In genomic region chr2:8508766-8509165, GRCh38 we compare ENCODE assay signal across 18 cellular contexts.
A peak's percentile ranks its signal among the peaks of the same experiment; 100 is the strongest.
DNase-seq lines count a peak whose midpoint lies in the region; ATAC-seq and TF ChIP-seq lines count a peak whose summit lies in the region.
"Had no signal": no experiment of that assay in that cellular context is flagged by ENCODE, and none has a peak within 500 bp of the region (broad histone marks: within the 10 kb centered on the region; RNA-seq: fewer than 3 reads in every experiment).

No MANE protein-coding gene starts in this region.

- no peak overlapping the region for H3K4me3 ChIP-seq in left ventricle myocardium inferior
- H3K4me3 ChIP-seq in mesenchymal stem cell (ENCODE audit: insufficient read depth in 1 of 2, low read depth in 1 of 2, low read length in 2 of 2), result no peak overlapping the region
- H3K4me3 ChIP-seq: BLaER1 treated with 17β-estradiol and CSF1 and Interleukin-3, amounts not matched to agents 10 nM and 100 nM had no signal

- no peak overlapping the region for H3K14ac ChIP-seq in mesenchymal stem cell (ENCODE audit: low read length in 2 of 2)

- no peak overlapping the region for H4K91ac ChIP-seq in mesenchymal stem cell (ENCODE audit: low read length)

- H3K4ac ChIP-seq in mesenchymal stem cell (ENCODE audit: low read depth in 1 of 2, low read length in 2 of 2), result no peak overlapping the region

- no peak for TF ChIP-seq CTCF in left ventricle myocardium inferior (IDR thresholded peaks at IDR 0.05; ENCODE audit: borderline replicate concordance)

- H3K36me3 ChIP-seq in left ventricle myocardium inferior (no peaks in the 10 kb centered on the region), mesenchymal stem cell (ENCODE audit: control insufficient read depth in 1 of 2, insufficient read depth in 2 of 2, low read depth in 1 of 2, low read length in 2 of 2) (no peaks in the 10 kb centered on the region)

- H3K79me1 ChIP-seq in mesenchymal stem cell (replicated peaks; ENCODE audit: low read length, poor library complexity, severe bottlenecking), result no peaks in the 10 kb centered on the region

- 86% methylated on average over 5 of the region's 5 CpGs for whole genome bisulfite sequencing in mesenchymal stem cell

- DNase-seq in cardiac septum (ENCODE audit: low spot score) (peak; percentile 68), left ventricle myocardium inferior (no peak), mesenchymal stem cell (no peak), sciatic nerve (ENCODE audit: low spot score) (peak; percentile 39), NCI-H345 treated with DMSO at 0.1 percent for 48 hours (lab: John Stamatoyannopoulos, UW; ENCODE audit: unreplicated experiment) (no peak), NCI-H1092 (lab: John Stamatoyannopoulos, UW) (no peak)
- DNase-seq: 8988T; Calu3; CD8-positive, alpha-beta T cell; DMS79 treated with DMSO at 0.1 percent for 48 hours; GF-D8; GOT3; H7; HFFc6 had no signal

- no peak overlapping the region for H2AFZ ChIP-seq in mesenchymal stem cell (ENCODE audit: low read depth, low read length)

- H2BK12ac ChIP-seq in mesenchymal stem cell (ENCODE audit: low read length in 2 of 2), result no peak overlapping the region

- no peak overlapping the region for H2BK120ac ChIP-seq in mesenchymal stem cell (ENCODE audit: low read depth, low read length)

- no peak overlapping the region for H3K27ac ChIP-seq in left ventricle myocardium inferior (replicated peaks)
- no peak overlapping the region for H3K27ac ChIP-seq in mesenchymal stem cell (ENCODE audit: low read length, poor library complexity, severe bottlenecking)
- H3K27ac ChIP-seq: BLaER1 treated with 17β-estradiol and CSF1 and Interleukin-3, amounts not matched to agents 10 nM and 100 nM; HL-60 had no signal

- H3K9me3 ChIP-seq in left ventricle myocardium inferior (replicated peaks), result peaks cover 6% of the 10 kb centered on the region
- H3K9me3 ChIP-seq in mesenchymal stem cell (ENCODE audit: control insufficient read depth, low read length), result no peaks in the 10 kb centered on the region

- no peak overlapping the region for H3K23ac ChIP-seq in mesenchymal stem cell (ENCODE audit: low read length in 2 of 2)

- intact Hi-C loops in cardiac septum (cut with DNase I) (no loop called here), left ventricle myocardium inferior (cut with micrococcal nuclease) (no loop called here), sciatic nerve (cut with DNase I) (no loop called here)

- H3K4me1 ChIP-seq in left ventricle myocardium inferior (peaks cover 29% of the 10 kb centered on the region), mesenchymal stem cell (ENCODE audit: control insufficient read depth, insufficient read depth, low read depth, low read length) (peaks cover 3% of the 10 kb centered on the region)

- no peak overlapping the region for H3K9ac ChIP-seq in mesenchymal stem cell (ENCODE audit: low read length)
- H3K9ac ChIP-seq: BLaER1 treated with 17β-estradiol and CSF1 and Interleukin-3, amounts not matched to agents 10 nM and 100 nM had no signal

- H2BK15ac ChIP-seq in mesenchymal stem cell (ENCODE audit: low read depth, poor library complexity, severe bottlenecking), result no peak overlapping the region

- H2AK5ac ChIP-seq in mesenchymal stem cell (ENCODE audit: low read length, severe bottlenecking), result no peak overlapping the region

- H3K4me2 ChIP-seq in mesenchymal stem cell (ENCODE audit: low read length, poor library complexity, severe bottlenecking), result no peak overlapping the region

- no peaks in the 10 kb centered on the region for H3K27me3 ChIP-seq in left ventricle myocardium inferior (ENCODE audit: low read depth)
- peaks cover 0 to 8% of the 10 kb centered on the region in 2 experiments for H3K27me3 ChIP-seq in mesenchymal stem cell (ENCODE audit: control insufficient read depth in 1 of 2, insufficient read depth in 1 of 2, low read length in 2 of 2)
- H3K27me3 ChIP-seq: BLaER1 treated with 17β-estradiol and CSF1 and Interleukin-3, amounts not matched to agents 10 nM and 100 nM had no signal

- H3K18ac ChIP-seq in mesenchymal stem cell (ENCODE audit: low read depth in 1 of 2, low read length in 2 of 2), result no peak overlapping the region

- H2BK5ac ChIP-seq in mesenchymal stem cell (ENCODE audit: low read depth, low read length, poor library complexity, severe bottlenecking), result no peak overlapping the region

- peak overlapping the region; percentile 7 for H4K8ac ChIP-seq in mesenchymal stem cell (ENCODE audit: low read length)

- ATAC-seq in sciatic nerve, result no peak
- no peak for ATAC-seq in GM18498 (IDR thresholded peaks at IDR 0.05; ENCODE audit: unreplicated experiment)
- ATAC-seq: CD8-positive, alpha-beta T cell; HCT116 had no signal

Comparison
In these comparisons a context has a peak if more than half of its experiments do, and no peak if none do; other contexts are left out.
1. DNase-seq: peak in cardiac septum (single experiment) and sciatic nerve (single experiment); none in left ventricle myocardium inferior (single experiment), mesenchymal stem cell (single experiment), NCI-H345 treated with DMSO at 0.1 percent for 48 hours (single experiment) and NCI-H1092 (single experiment).